In genomic region chr4:38154681-38155588, GRCh38 we compare ENCODE assay signal across 11 cellular contexts.
DNase-seq lines count a peak whose midpoint lies in the region; ATAC-seq and TF ChIP-seq lines count a peak whose summit lies in the region.
"Had no signal": no experiment of that assay in that cellular context is flagged by ENCODE, and none has a peak within 500 bp of the region (broad histone marks: within the 10 kb centered on the region; RNA-seq: fewer than 3 reads in every experiment).

No MANE protein-coding gene starts in this region.

- H3K27ac ChIP-seq in upper lobe of left lung: peak overlapping the region in 3 of 4 donors; percentile 1 to 76 (median 69)

- no peaks in the 10 kb centered on the region for H3K36me3 ChIP-seq in upper lobe of left lung

- H3K9me3 ChIP-seq in upper lobe of left lung: no peaks in the 10 kb centered on the region

- TF ChIP-seq POLR2A in upper lobe of left lung (IDR thresholded peaks at IDR 0.05): no peak

- H3K4me3 Mint-ChIP-seq in activated naive CD4-positive, alpha-beta T cell treated with anti-CD3 and anti-CD28 coated beads for 36 hours: no peak overlapping the region
- H3K4me3 Mint-ChIP-seq in activated T-cell treated with anti-CD3 and anti-CD28 coated beads, Interleukin-2, amount 50 U/mL, for 72 hours: peak overlapping the region; percentile 2 to 11
- H3K4me3 Mint-ChIP-seq: brain had no signal

- H3K9me3 Mint-ChIP-seq in activated naive CD4-positive, alpha-beta T cell treated with anti-CD3 and anti-CD28 coated beads for 36 hours: no peaks in the 10 kb centered on the region
- peaks cover 3% of the 10 kb centered on the region in 2 donors for H3K9me3 Mint-ChIP-seq in activated T-cell treated with anti-CD3 and anti-CD28 coated beads, Interleukin-2, amount 50 U/mL, for 72 hours
- H3K9me3 Mint-ChIP-seq: brain had no signal

- H3K4me1 Mint-ChIP-seq in activated naive CD4-positive, alpha-beta T cell treated with anti-CD3 and anti-CD28 coated beads for 36 hours (ENCODE audit: low read depth): peaks cover 46% of the 10 kb centered on the region
- H3K4me1 Mint-ChIP-seq in activated T-cell treated with anti-CD3 and anti-CD28 coated beads, Interleukin-2, amount 50 U/mL, for 72 hours (ENCODE audit: low read depth): peaks cover 58% of the 10 kb centered on the region

- intact Hi-C loops in activated naive CD4-positive, alpha-beta T cell treated with anti-CD3 and anti-CD28 coated beads for 36 hours (cut with micrococcal nuclease): no loop called here

- no peak for TF ChIP-seq EP300 in upper lobe of left lung (IDR thresholded peaks at IDR 0.05)

- CTCF ChIA-PET in activated naive CD4-positive, alpha-beta T cell treated with anti-CD3 and anti-CD28 coated beads for 36 hours (lab: Charles Lee): interaction anchor here (0.6 to 1.6 kb wide), 8 partner anchors 20 to 746 kb away, joined by 3 to 4 read pairs (median 3); no protein-coding TSS in a partner anchor

- WGBS in upper lobe of left lung, 2 donors: 50 to 54% methylated on average over 14 to 17 of the region's 17 CpGs

- TF ChIP-seq CTCF in upper lobe of left lung (IDR thresholded peaks at IDR 0.05) (no peak), GM20000 (IDR thresholded peaks at IDR 0.05; ENCODE audit: extremely low read depth, missing control alignments) (no peak)

- H3K36me3 Mint-ChIP-seq in activated naive CD4-positive, alpha-beta T cell treated with anti-CD3 and anti-CD28 coated beads for 36 hours (ENCODE audit: low read depth): no peaks in the 10 kb centered on the region
- peaks cover 0 to 1% of the 10 kb centered on the region in 2 donors for H3K36me3 Mint-ChIP-seq in activated T-cell treated with anti-CD3 and anti-CD28 coated beads, Interleukin-2, amount 50 U/mL, for 72 hours (ENCODE audit: insufficient read depth in 2 of 2)
- H3K36me3 Mint-ChIP-seq: brain had no signal

- no peaks in the 10 kb centered on the region for H3K27me3 Mint-ChIP-seq in activated naive CD4-positive, alpha-beta T cell treated with anti-CD3 and anti-CD28 coated beads for 36 hours (ENCODE audit: low read depth)
- H3K27me3 Mint-ChIP-seq in activated T-cell treated with anti-CD3 and anti-CD28 coated beads, Interleukin-2, amount 50 U/mL, for 72 hours (ENCODE audit: low read depth): no peaks in the 10 kb centered on the region
- H3K27me3 Mint-ChIP-seq: brain had no signal

- no peaks in the 10 kb centered on the region for H3K27me3 ChIP-seq in upper lobe of left lung

- H3K4me3 ChIP-seq in upper lobe of left lung: peak overlapping the region in 1 of 4 donors; percentile 11

- no peak overlapping the region for H3K27ac Mint-ChIP-seq in activated naive CD4-positive, alpha-beta T cell treated with anti-CD3 and anti-CD28 coated beads for 36 hours
- no peak overlapping the region for H3K27ac Mint-ChIP-seq in activated T-cell treated with anti-CD3 and anti-CD28 coated beads, Interleukin-2, amount 50 U/mL, for 72 hours

- peak; percentile 25 for DNase-seq in activated naive CD4-positive, alpha-beta T cell treated with Interleukin-2 at 50 U/mL for 16 hours
- DNase-seq in activated naive CD4-positive, alpha-beta T cell treated with anti-CD3 and anti-CD28 coated beads for 36 hours: no peak
- DNase-seq in activated T-cell treated with anti-CD3 and anti-CD28 coated beads, Interleukin-2, amount 50 U/mL, for 72 hours: no peak
- DNase-seq in left lobe of liver (ENCODE audit: low spot score) (no peak), upper lobe of left lung (peak; percentile 80 to 88), NCI-H82 (lab: John Stamatoyannopoulos, UW) (no peak), GM20000 (ENCODE audit: low spot score) (no peak), HuH-7.5 (ENCODE audit: low spot score) (no peak)
- DNase-seq: posterior cingulate gyrus, SHP77 treated with DMSO at 0.1 percent for 48 hours had no signal

- H3K4me1 ChIP-seq in upper lobe of left lung: peaks cover 15 to 39% (median 22%) of the 10 kb centered on the region in 4 donors

- ATAC-seq in activated T-cell treated with anti-CD3 and anti-CD28 coated beads, Interleukin-2, amount 50 U/mL, for 72 hours (replicated peaks in 1 of 2): peak; percentile 31 to 45
- peak; percentile 22 for ATAC-seq in left lobe of liver
- ATAC-seq in upper lobe of left lung (ENCODE audit: low FRiP score in 2 of 2): peak; percentile 79 to 84

Comparison
In these comparisons a context has a peak if more than half of its experiments do, and no peak if none do; other contexts are left out.
1. DNase-seq: peak in activated naive CD4-positive, alpha-beta T cell treated with Interleukin-2 at 50 U/mL for 16 hours (single experiment) and upper lobe of left lung (2 of 2); none in activated naive CD4-positive, alpha-beta T cell treated with anti-CD3 and anti-CD28 coated beads for 36 hours (single experiment), activated T-cell treated with anti-CD3 and anti-CD28 coated beads, Interleukin-2, amount 50 U/mL, for 72 hours (0 of 2), left lobe of liver (single experiment), NCI-H82 (single experiment), GM20000 (single experiment) and HuH-7.5 (single experiment).
2. ATAC-seq: peak in every context shown above with its lines; median percentile 82 in upper lobe of left lung; 38 in activated T-cell treated with anti-CD3 and anti-CD28 coated beads, Interleukin-2, amount 50 U/mL, for 72 hours; 22 in left lobe of liver.